ENCODE assay signal across 8 cellular contexts in genomic region chr12:69738351-69739286, GRCh38. TPM values are rescaled to one million over a fixed set of nuclear protein-coding genes. Genes with fewer than 3 reads are reported as not detected.
DNase-seq lines count a peak whose midpoint lies in the region; ATAC-seq and TF ChIP-seq lines count a peak whose summit lies in the region.

A gene with protein sequence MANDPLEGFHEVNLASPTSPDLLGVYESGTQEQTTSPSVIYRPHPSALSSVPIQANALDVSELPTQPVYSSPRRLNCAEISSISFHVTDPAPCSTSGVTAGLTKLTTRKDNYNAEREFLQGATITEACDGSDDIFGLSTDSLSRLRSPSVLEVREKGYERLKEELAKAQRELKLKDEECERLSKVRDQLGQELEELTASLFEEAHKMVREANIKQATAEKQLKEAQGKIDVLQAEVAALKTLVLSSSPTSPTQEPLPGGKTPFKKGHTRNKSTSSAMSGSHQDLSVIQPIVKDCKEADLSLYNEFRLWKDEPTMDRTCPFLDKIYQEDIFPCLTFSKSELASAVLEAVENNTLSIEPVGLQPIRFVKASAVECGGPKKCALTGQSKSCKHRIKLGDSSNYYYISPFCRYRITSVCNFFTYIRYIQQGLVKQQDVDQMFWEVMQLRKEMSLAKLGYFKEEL (plus strand): TSS chr12:69738860. CDS start chr12:69755409, 16,549 bp downstream.

- H3K27me3 ChIP-seq in lung (ENCODE audit: control insufficient read depth, insufficient read depth), result no peaks in the 10 kb centered on the region

- no peaks in the 10 kb centered on the region for H3K9me3 ChIP-seq in lung (ENCODE audit: control insufficient read depth in 2 of 2, insufficient read depth in 1 of 2, low read length in 1 of 2)

- CTCF ChIA-PET in activated CD4-positive, alpha-beta memory T cell treated with anti-CD3 and anti-CD28 coated beads for 36 hours (lab: Charles Lee), result interaction anchor here (0.7 to 1.0 kb wide), 3 partner anchors 15 to 380 kb away, joined by 3 read pairs; no protein-coding TSS in a partner anchor

- peak; percentile 29 for TF ChIP-seq CTCF in lung (IDR thresholded peaks at IDR 0.05; ENCODE audit: control extremely low read depth, extremely low read depth)

- peak within 1 kb of the TSS; percentile 84 for H3K27ac Mint-ChIP-seq in activated CD4-positive, alpha-beta memory T cell treated with anti-CD3 and anti-CD28 coated beads for 36 hours

- 2 to 3% methylated on average over 73 to 110 of the region's 110 CpGs for WGBS in lung, 2 donors

- peak within 1 kb of the TSS; percentile 87 to 94 for H3K27ac ChIP-seq in lung (ENCODE audit: low read depth in 1 of 2, low read length in 1 of 2)

- POLR2A ChIA-PET in activated CD4-positive, alpha-beta memory T cell treated with anti-CD3 and anti-CD28 coated beads for 36 hours (lab: Charles Lee), result interaction anchor here (1.2 kb wide), 1 partner anchor 408 kb away, joined by 3 read pairs; no protein-coding TSS in a partner anchor

- H3K4me1 Mint-ChIP-seq in activated CD4-positive, alpha-beta memory T cell treated with anti-CD3 and anti-CD28 coated beads for 36 hours (ENCODE audit: low read depth), result peaks cover 24% of the 10 kb centered on the region

- no peaks in the 10 kb centered on the region for H3K9me3 Mint-ChIP-seq in activated CD4-positive, alpha-beta memory T cell treated with anti-CD3 and anti-CD28 coated beads for 36 hours

- H3K4me1 ChIP-seq in lung (ENCODE audit: control insufficient read depth in 2 of 2, insufficient read depth in 2 of 2, low read length in 2 of 2), result no peaks in the 10 kb centered on the region

- intact Hi-C loops in activated CD4-positive, alpha-beta memory T cell treated with anti-CD3 and anti-CD28 coated beads for 36 hours (cut with micrococcal nuclease), result loop anchor here (1.0 to 5.0 kb wide), 6 partner anchors 153 to 628 kb away; partner anchors contain the start of genes CCT2, CNOT2, FRS2 and KCNMB4

- H3K4me3 ChIP-seq in lung, result peak within 1 kb of the TSS; percentile 87

- H3K36me3 ChIP-seq in lung (ENCODE audit: control insufficient read depth in 2 of 2, insufficient read depth in 2 of 2, low read length in 2 of 2), result no peaks in the 10 kb centered on the region

- H3K4me3 Mint-ChIP-seq in activated CD4-positive, alpha-beta memory T cell treated with anti-CD3 and anti-CD28 coated beads for 36 hours, result peak within 1 kb of the TSS; percentile 90

- peaks cover 1% of the 10 kb centered on the region for H3K27me3 Mint-ChIP-seq in activated CD4-positive, alpha-beta memory T cell treated with anti-CD3 and anti-CD28 coated beads for 36 hours

- peak; percentile 95 for DNase-seq in CD1c-positive myeloid dendritic cell (ENCODE audit: extremely low spot score)
- DNase-seq in NCI-H748 (lab: John Stamatoyannopoulos, UW; ENCODE audit: unreplicated experiment), result peak; percentile 93
- peak; percentile 95 for DNase-seq in activated CD4-positive, alpha-beta memory T cell treated with anti-CD3 and anti-CD28 coated beads for 36 hours
- DNase-seq in ecto neural progenitor cell (ENCODE audit: low spot score), result peak; percentile 99
- peak; percentile 93 for DNase-seq in lung (ENCODE audit: low spot score)
- DNase-seq in stimulated activated CD4-positive, alpha-beta T cell treated with anti-CD3 and anti-CD28 coated beads, TNF-alpha, amount 100 ng/mL, for 48 hours (ENCODE audit: low read depth in 3 of 3), result peak; percentile 86 to 95 (median 87)

- ATAC-seq in GM19328 (IDR thresholded peaks at IDR 0.05; ENCODE audit: unreplicated experiment) (peak; percentile 78), HG03469 (IDR thresholded peaks at IDR 0.05; ENCODE audit: unreplicated experiment) (peak; percentile 71), lung (ENCODE audit: insufficient read depth, low FRiP score) (peak; percentile 96)

- peaks cover 2% of the 10 kb centered on the region for H3K36me3 Mint-ChIP-seq in activated CD4-positive, alpha-beta memory T cell treated with anti-CD3 and anti-CD28 coated beads for 36 hours

RNA-seq across cellular contexts. Expression of the gene that starts here (rescaled TPM):
- total RNA-seq in activated CD4-positive, alpha-beta memory T cell treated with anti-CD3 and anti-CD28 coated beads for 36 hours, result 10 to 100 TPM; 30.3 to 34.0 TPM
- 10 to 100 TPM; 32.0 to 77.0 TPM for total RNA-seq in lung
- polyA plus RNA-seq in lung, result 10 to 100 TPM; 13.2 to 29.0 TPM

Comparison
In these comparisons a context has a peak if more than half of its experiments do, and no peak if none do; other contexts are left out.
1. Peak in every context shown above with its lines: DNase-seq, ATAC-seq, H3K4me3 ChIP-seq and H3K27ac ChIP-seq.